Comparison of ENCODE assay signal across 29 cellular contexts in genomic region chr11:78361228-78361627, GRCh38.
"Had no signal": no experiment of that assay in that cellular context is flagged by ENCODE, and none has a peak within 500 bp of the region (broad histone marks: within the 10 kb centered on the region; RNA-seq: fewer than 3 reads in every experiment).

No MANE protein-coding gene starts in this region.

- FAIRE-seq: frontal cortex had no signal

- H3K9me3 ChIP-seq: breast epithelium, colonic mucosa, heart left ventricle had no signal

- H3K27me3 ChIP-seq: ascending aorta, breast epithelium, cardiac muscle cell, colonic mucosa, dorsolateral prefrontal cortex, heart left ventricle had no signal

- H3K4me3 ChIP-seq: ascending aorta, breast epithelium, cardiac muscle cell, colonic mucosa, dorsolateral prefrontal cortex, heart left ventricle had no signal

- ATAC-seq: activated CD4-positive, alpha-beta T cell treated with anti-CD3 and anti-CD28 coated beads for 36 hours; activated CD8-positive, alpha-beta memory T cell treated with anti-CD3 and anti-CD28 coated beads, Interleukin-2, amount 10 ng/mL, durations not matched to agents 7 days and 5 days; activated CD8-positive, alpha-beta T cell treated with anti-CD3 and anti-CD28 coated beads, Interleukin-2, amount 10 ng/mL, durations not matched to agents 7 days and 5 days; activated naive CD4-positive, alpha-beta T cell treated with anti-CD3 and anti-CD28 coated beads, Interleukin-2, amount 50 U/mL, for 72 hours; esophagus mucosa; heart left ventricle had no signal

- DNase-seq: activated CD4-positive, alpha-beta memory T cell treated with anti-CD3 and anti-CD28 coated beads for 36 hours; activated CD4-positive, alpha-beta T cell treated with anti-CD3 and anti-CD28 coated beads for 36 hours; activated CD4-positive, alpha-beta T cell treated with anti-CD3 and anti-CD28 coated beads, Interleukin-2, amount 10 ng/mL, durations not matched to agents 24 days and 14 days; activated CD4-positive, CD25-positive, alpha-beta regulatory T cell; activated CD4-positive, CD25-positive, alpha-beta regulatory T cell treated with anti-CD3 and anti-CD28 coated beads, Interleukin-2, amount 50 U/mL, for 72 hours; activated CD8-positive, alpha-beta memory T cell treated with anti-CD3 and anti-CD28 coated beads, Interleukin-2, amount 10 ng/mL, durations not matched to agents 7 days and 5 days; activated CD8-positive, alpha-beta memory T cell treated with anti-CD3 and anti-CD28 coated beads, Interleukin-2, amount 50 U/mL, for 4 hours; activated CD8-positive, alpha-beta T cell treated with anti-CD3 and anti-CD28 coated beads, Interleukin-2, amount 10 ng/mL, durations not matched to agents 7 days and 5 days; activated gamma-delta T cell; activated naive CD4-positive, alpha-beta T cell; activated naive CD4-positive, alpha-beta T cell treated with anti-CD3 and anti-CD28 coated beads, Interleukin-2, amount 10 ng/mL, durations not matched to agents 7 days and 5 days; activated naive CD8-positive, alpha-beta T cell treated with anti-CD3 and anti-CD28 coated beads, Interleukin-2, amount 10 ng/mL, durations not matched to agents 7 days and 5 days; activated T-cell treated with anti-CD3 and anti-CD28 coated beads, Interleukin-2, amount 50 U/mL, for 1 hour; activated T-cell treated with anti-CD3 and anti-CD28 coated beads, Interleukin-2, amount 50 U/mL, for 48 hours; central memory CD4-positive, alpha-beta T cell; cerebellar nuclear complex; colonic mucosa; dorsolateral prefrontal cortex; effector memory CD4-positive, alpha-beta T cell; endodermal cell; foreskin fibroblast; heart left ventricle; T-helper 2 cell had no signal

- H3K4me1 ChIP-seq: colonic mucosa had no signal

- H3K36me3 ChIP-seq: ascending aorta, breast epithelium, cardiac muscle cell, colonic mucosa, heart left ventricle had no signal

- H3K27ac ChIP-seq: ascending aorta, breast epithelium, cardiac muscle cell, colonic mucosa, heart left ventricle had no signal
